23 cellular contexts compared by ENCODE assay signal in the genomic region with DNA sequence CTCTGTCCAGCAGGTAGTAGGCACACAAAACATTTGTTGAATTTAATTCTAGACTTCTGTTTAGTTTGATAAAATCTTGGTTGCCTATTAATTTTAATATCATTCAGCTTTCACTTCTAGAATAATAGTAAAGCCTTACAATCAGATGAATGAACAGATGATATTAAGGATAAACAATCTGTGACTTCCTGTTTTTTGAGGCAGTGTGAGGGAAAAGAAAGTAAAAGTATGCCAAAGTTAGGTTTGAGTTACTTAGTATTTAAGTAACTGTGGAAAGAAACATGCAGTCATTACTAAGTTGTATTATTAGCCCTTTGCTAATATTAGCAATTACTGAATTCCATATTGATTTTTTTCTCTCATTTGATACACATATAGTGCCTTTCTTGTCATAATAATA.
"Had no signal": no experiment of that assay in that cellular context is flagged by ENCODE, and none has a peak within 500 bp of the region (broad histone marks: within the 10 kb centered on the region; RNA-seq: fewer than 3 reads in every experiment).

No MANE protein-coding gene starts in this region.

- H3K4me3 Mint-ChIP-seq: effector memory CD8-positive, alpha-beta T cell; mesothelial cell of epicardium; naive thymus-derived CD8-positive, alpha-beta T cell; stimulated activated effector memory CD8-positive, alpha-beta T cell treated with anti-CD3 and anti-CD28 coated beads, Interleukin-12 subunit alpha, Interleukin-12 subunit beta, amount 100 ng/mL, for 72 hours; stimulated activated naive CD8-positive, alpha-beta T cell treated with anti-CD3 and anti-CD28 coated beads, Interleukin-15, Interleukin-2, amounts not matched to agents 100 ng/mL and 50 ng/mL, for 24 hours had no signal

- H3K4me3 ChIP-seq: coronary artery, lung, mucosa of descending colon, ovary, psoas muscle, sigmoid colon, thoracic aorta, tibial nerve, upper lobe of left lung had no signal

- H3K36me3 Mint-ChIP-seq: stimulated activated effector memory CD8-positive, alpha-beta T cell treated with anti-CD3 and anti-CD28 coated beads, Interleukin-12 subunit alpha, Interleukin-12 subunit beta, amount 100 ng/mL, for 72 hours had no signal

- H3K4me1 Mint-ChIP-seq: mesothelial cell of epicardium; stimulated activated effector memory CD8-positive, alpha-beta T cell treated with anti-CD3 and anti-CD28 coated beads, Interleukin-12 subunit alpha, Interleukin-12 subunit beta, amount 100 ng/mL, for 72 hours had no signal

- H3K27me3 Mint-ChIP-seq: effector memory CD8-positive, alpha-beta T cell; naive thymus-derived CD8-positive, alpha-beta T cell; stimulated activated naive CD8-positive, alpha-beta T cell treated with anti-CD3 and anti-CD28 coated beads, Interleukin-15, Interleukin-2, amounts not matched to agents 100 ng/mL and 50 ng/mL, for 24 hours had no signal

- H3K27ac Mint-ChIP-seq: mesothelial cell of epicardium; stimulated activated effector memory CD8-positive, alpha-beta T cell treated with anti-CD3 and anti-CD28 coated beads, Interleukin-12 subunit alpha, Interleukin-12 subunit beta, amount 100 ng/mL, for 72 hours; stimulated activated naive CD8-positive, alpha-beta T cell treated with anti-CD3 and anti-CD28 coated beads, Interleukin-15, Interleukin-2, amounts not matched to agents 100 ng/mL and 50 ng/mL, for 24 hours had no signal

- H3K36me3 ChIP-seq: ovary, thoracic aorta had no signal

- H3K27ac ChIP-seq: coronary artery, ovary, psoas muscle, sigmoid colon, thoracic aorta, tibial nerve had no signal

- H3K27me3 ChIP-seq: ovary, sigmoid colon, tibial nerve, upper lobe of left lung had no signal

- DNase-seq: effector memory CD8-positive, alpha-beta T cell; head of caudate nucleus; kidney; mesenchymal stem cell; mucosa of descending colon; naive thymus-derived CD8-positive, alpha-beta T cell; occipital lobe; ovary; posterior cingulate gyrus; psoas muscle; right cardiac atrium; sigmoid colon; stimulated activated CD4-positive, alpha-beta T cell treated with anti-CD3 and anti-CD28 coated beads, Interleukin-2, amount 100 ng/mL, for 24 hours; stimulated activated CD4-positive, alpha-beta T cell treated with anti-CD3 and anti-CD28 coated beads, Interleukin-4, amount 100 ng/mL, for 24 hours; upper lobe of left lung had no signal

- ATAC-seq: effector memory CD8-positive, alpha-beta T cell; left lobe of liver; mucosa of descending colon; naive thymus-derived CD8-positive, alpha-beta T cell; psoas muscle; right cardiac atrium; stimulated activated effector memory CD8-positive, alpha-beta T cell treated with anti-CD3 and anti-CD28 coated beads, Interleukin-12 subunit alpha, Interleukin-12 subunit beta, amount 100 ng/mL, for 72 hours had no signal
